ENCODE assay signal across 7 cellular contexts in genomic region chr6:147382945-147383554, GRCh38.
DNase-seq lines count a peak whose midpoint lies in the region; ATAC-seq and TF ChIP-seq lines count a peak whose summit lies in the region.

No MANE protein-coding gene starts in this region.

- WGBS in endodermal cell (ENCODE audit: insufficient coverage in 1 of 2, insufficient read length in 1 of 2), 2 experiments = 93 to 96% methylated on average over 4 to 6 of the region's 6 CpGs

- ATAC-seq in HG02623 (IDR thresholded peaks at IDR 0.05; ENCODE audit: unreplicated experiment) = no peak
- ATAC-seq in GM21737 (IDR thresholded peaks at IDR 0.05; ENCODE audit: unreplicated experiment) = no peak

- H3K9ac ChIP-seq in endodermal cell (ENCODE audit: extremely low read depth, low read length, poor library complexity, severe bottlenecking) = no peak overlapping the region

- peak; percentile 44 for DNase-seq in GM03348 (ENCODE audit: low spot score)
- DNase-seq in NCI-H146 (lab: John Stamatoyannopoulos, UW) = peak; percentile 17
- no peak for DNase-seq in endodermal cell
- DNase-seq in pons (ENCODE audit: low spot score) = peak; percentile 26
- DNase-seq in NCI-H2081 (lab: John Stamatoyannopoulos, UW) = no peak

- no peak overlapping the region for H3K27ac Mint-ChIP-seq in endodermal cell

- peaks cover 58% of the 10 kb centered on the region for H3K36me3 ChIP-seq in endodermal cell (ENCODE audit: control insufficient read depth, insufficient read depth, low read length)

- no peaks in the 10 kb centered on the region for H3K4me1 Mint-ChIP-seq in endodermal cell

- H3K27me3 ChIP-seq in endodermal cell (ENCODE audit: control insufficient read depth, insufficient read depth, low read length, poor library complexity, severe bottlenecking) = no peaks in the 10 kb centered on the region

- peaks cover 19% of the 10 kb centered on the region for H3K9me3 Mint-ChIP-seq in endodermal cell

- peaks cover 50% of the 10 kb centered on the region for H3K36me3 Mint-ChIP-seq in endodermal cell (ENCODE audit: low read depth)

- H3K27ac ChIP-seq in endodermal cell (ENCODE audit: low read depth, low read length) = no peak overlapping the region

- H3K27me3 Mint-ChIP-seq in endodermal cell (ENCODE audit: insufficient read depth) = no peaks in the 10 kb centered on the region

- TF ChIP-seq CTCF in endodermal cell (conservative IDR thresholded peaks at IDR 0.05) = peak; percentile 78

- H3K4me3 Mint-ChIP-seq in endodermal cell = no peak overlapping the region

- no peak overlapping the region for H3K4me3 ChIP-seq in endodermal cell (ENCODE audit: low read length)

- peaks cover 31% of the 10 kb centered on the region for H3K9me3 ChIP-seq in endodermal cell (ENCODE audit: control insufficient read depth, low read length)

- H3K4me1 ChIP-seq in endodermal cell (ENCODE audit: control insufficient read depth, insufficient read depth, low read length) = no peaks in the 10 kb centered on the region

Comparison
In these comparisons a context has a peak if more than half of its experiments do, and no peak if none do; other contexts are left out.
1. DNase-seq: peak in GM03348 (single experiment), NCI-H146 (single experiment) and pons (single experiment); none in endodermal cell (single experiment) and NCI-H2081 (0 of 2).